ENCODE assay signal across 9 cellular contexts in the genomic region with DNA sequence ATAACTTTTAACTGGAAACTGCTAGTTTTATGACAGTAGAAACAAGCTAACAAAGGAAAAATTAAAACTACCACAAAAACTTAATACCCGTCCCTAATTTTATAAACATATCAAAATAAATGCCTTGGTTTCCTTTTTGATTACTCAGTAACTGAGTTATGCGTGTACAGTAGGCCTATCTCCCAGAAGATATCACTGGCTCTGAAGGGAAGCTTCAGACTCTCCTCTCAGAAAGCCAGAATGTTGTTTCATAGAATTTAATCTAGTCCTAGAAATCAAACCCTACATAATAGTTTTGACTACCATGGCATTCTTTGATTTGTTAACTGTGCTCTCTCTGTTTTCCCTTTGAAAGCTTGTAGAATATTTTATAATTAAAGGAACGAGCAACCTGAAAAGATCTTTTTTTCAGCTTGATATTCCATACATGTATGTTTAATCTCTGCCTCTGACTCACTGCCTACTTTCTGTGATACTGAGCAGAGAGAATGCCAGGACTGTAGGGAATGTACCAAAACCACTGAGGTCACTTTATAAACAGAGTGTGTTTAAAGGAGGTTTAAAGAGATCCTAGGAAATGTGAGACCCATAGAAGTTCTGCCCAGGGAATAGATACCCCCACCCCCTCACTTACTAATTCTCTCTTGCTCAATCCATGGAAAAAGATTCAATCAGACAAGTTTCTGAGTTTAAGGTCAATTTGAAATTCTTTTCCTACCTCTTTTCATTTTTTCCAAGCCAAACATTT.
A peak's percentile ranks its signal among the peaks of the same experiment; 100 is the strongest.
DNase-seq lines count a peak whose midpoint lies in the region; ATAC-seq and TF ChIP-seq lines count a peak whose summit lies in the region.
"Had no signal": no experiment of that assay in that cellular context is flagged by ENCODE, and none has a peak within 500 bp of the region (broad histone marks: within the 10 kb centered on the region; RNA-seq: fewer than 3 reads in every experiment).

No MANE protein-coding gene starts in this region.

- H3K36me3 Mint-ChIP-seq in stimulated activated effector memory CD8-positive, alpha-beta T cell treated with anti-CD3 and anti-CD28 coated beads, Interleukin-12 subunit alpha, Interleukin-12 subunit beta, amount 100 ng/mL, for 72 hours, result no peaks in the 10 kb centered on the region

- H3K4me3 ChIP-seq in left ventricle myocardium inferior, result no peak overlapping the region
- H3K4me3 ChIP-seq in retinal pigment epithelial cell (ENCODE audit: low read length), result no peak overlapping the region

- DNase-seq in GM04504 (ENCODE audit: low read depth) (peak; percentile 64), amniotic stem cell (lab: John Stamatoyannopoulos, UW) (peak; percentile 93), left ventricle myocardium inferior (no peak), retinal pigment epithelial cell (ENCODE audit: low read depth) (peak; percentile 97), substantia nigra (lab: John Stamatoyannopoulos, UW) (no peak), hippocampal formation (lab: John Stamatoyannopoulos, UW) (no peak)
- no peak for DNase-seq in stimulated activated effector memory CD8-positive, alpha-beta T cell treated with anti-CD3 and anti-CD28 coated beads, Interleukin-12 subunit alpha, Interleukin-12 subunit beta, amount 100 ng/mL, for 72 hours (ENCODE audit: low spot score in 2 of 2)
- DNase-seq: NCI-H1694 had no signal

- H3K4me3 Mint-ChIP-seq in stimulated activated effector memory CD8-positive, alpha-beta T cell treated with anti-CD3 and anti-CD28 coated beads, Interleukin-12 subunit alpha, Interleukin-12 subunit beta, amount 100 ng/mL, for 72 hours, result no peak overlapping the region

- no peak overlapping the region for H3K27ac Mint-ChIP-seq in stimulated activated effector memory CD8-positive, alpha-beta T cell treated with anti-CD3 and anti-CD28 coated beads, Interleukin-12 subunit alpha, Interleukin-12 subunit beta, amount 100 ng/mL, for 72 hours

- intact Hi-C loops in left ventricle myocardium inferior (cut with micrococcal nuclease), result no loop called here

- H3K4me1 ChIP-seq in left ventricle myocardium inferior, result peaks cover 42% of the 10 kb centered on the region

- no peaks in the 10 kb centered on the region for H3K9me3 ChIP-seq in left ventricle myocardium inferior (replicated peaks)

- no peak for ATAC-seq in stimulated activated effector memory CD8-positive, alpha-beta T cell treated with anti-CD3 and anti-CD28 coated beads, Interleukin-12 subunit alpha, Interleukin-12 subunit beta, amount 100 ng/mL, for 72 hours
- ATAC-seq in HG03354 (IDR thresholded peaks at IDR 0.05; ENCODE audit: poor library complexity, severe bottlenecking, unreplicated experiment), result no peak

- H3K36me3 ChIP-seq in left ventricle myocardium inferior, result no peaks in the 10 kb centered on the region

- peak overlapping the region; percentile 66 for H3K27ac ChIP-seq in left ventricle myocardium inferior (replicated peaks)
- no peak overlapping the region for H3K27ac ChIP-seq in substantia nigra (ENCODE audit: low read depth, low read length, poor library complexity, severe bottlenecking)

- H3K9me3 Mint-ChIP-seq in stimulated activated effector memory CD8-positive, alpha-beta T cell treated with anti-CD3 and anti-CD28 coated beads, Interleukin-12 subunit alpha, Interleukin-12 subunit beta, amount 100 ng/mL, for 72 hours, result peaks cover 12% of the 10 kb centered on the region

- TF ChIP-seq CTCF in left ventricle myocardium inferior (IDR thresholded peaks at IDR 0.05; ENCODE audit: borderline replicate concordance) (no peak), retinal pigment epithelial cell (conservative IDR thresholded peaks at IDR 0.05; ENCODE audit: low read depth, low read length) (no peak)

- H3K4me1 Mint-ChIP-seq in stimulated activated effector memory CD8-positive, alpha-beta T cell treated with anti-CD3 and anti-CD28 coated beads, Interleukin-12 subunit alpha, Interleukin-12 subunit beta, amount 100 ng/mL, for 72 hours, result no peaks in the 10 kb centered on the region

- H3K27me3 ChIP-seq in left ventricle myocardium inferior (ENCODE audit: low read depth), result no peaks in the 10 kb centered on the region

Comparison
In these comparisons a context has a peak if more than half of its experiments do, and no peak if none do; other contexts are left out.
1. DNase-seq: peak in GM04504 (single experiment), amniotic stem cell (single experiment) and retinal pigment epithelial cell (single experiment); none in left ventricle myocardium inferior (single experiment), substantia nigra (0 of 49), stimulated activated effector memory CD8-positive, alpha-beta T cell treated with anti-CD3 and anti-CD28 coated beads, Interleukin-12 subunit alpha, Interleukin-12 subunit beta, amount 100 ng/mL, for 72 hours (0 of 2) and hippocampal formation (0 of 2).